In genomic region chr1:15616704-15617172, GRCh38 we compare ENCODE assay signal across 8 cellular contexts. TPM values are rescaled to one million over a fixed set of nuclear protein-coding genes. Genes with fewer than 3 reads are reported as not detected.
A peak's percentile ranks its signal among the peaks of the same experiment; 100 is the strongest.
DNase-seq lines count a peak whose midpoint lies in the region; ATAC-seq and TF ChIP-seq lines count a peak whose summit lies in the region.

No MANE protein-coding gene starts in this region.

- no peak for TF ChIP-seq CTCF in DOHH2 (IDR thresholded peaks at IDR 0.05; ENCODE audit: low read depth, low read length, poor library complexity, severe bottlenecking)
- no peak for TF ChIP-seq CTCF in RWPE1 (conservative IDR thresholded peaks at IDR 0.05; ENCODE audit: low read depth)

- H3F3A ChIP-seq in DOHH2 (ENCODE audit: control insufficient read depth, insufficient read depth), result peaks cover 9% of the 10 kb centered on the region

- no peaks in the 10 kb centered on the region for H3K9me3 ChIP-seq in DOHH2 (ENCODE audit: control insufficient read depth, insufficient read depth, low read length)
- H3K9me3 ChIP-seq in endocrine pancreas (ENCODE audit: control insufficient read depth, low read length), result no peaks in the 10 kb centered on the region

- H3K4me1 ChIP-seq in DOHH2 (ENCODE audit: control insufficient read depth, low read length), result peaks cover 33% of the 10 kb centered on the region
- peaks cover 19% of the 10 kb centered on the region for H3K4me1 ChIP-seq in endocrine pancreas (ENCODE audit: control insufficient read depth, insufficient read depth, low read length)

- no peaks in the 10 kb centered on the region for H3K9me3 Mint-ChIP-seq in naive thymus-derived CD8-positive, alpha-beta T cell

- peak overlapping the region; percentile 68 for H3K9ac ChIP-seq in endocrine pancreas (ENCODE audit: control insufficient read depth, insufficient read depth, low read length)

- no peaks in the 10 kb centered on the region for H3K27me3 Mint-ChIP-seq in naive thymus-derived CD8-positive, alpha-beta T cell

- no peaks in the 10 kb centered on the region for H3K9me2 ChIP-seq in DOHH2 (replicated peaks; ENCODE audit: control insufficient read depth, low read length)

- H3K27ac ChIP-seq in DOHH2 (ENCODE audit: low read depth, low read length) (peak overlapping the region; percentile 21), RWPE1 (peak overlapping the region; percentile 96)

- H3K36me3 ChIP-seq in DOHH2 (ENCODE audit: control insufficient read depth, low read length) (peaks cover 36% of the 10 kb centered on the region), H7 (replicated peaks; ENCODE audit: control insufficient read depth, insufficient read depth, low read length) (no peaks in the 10 kb centered on the region), endocrine pancreas (ENCODE audit: control insufficient read depth, insufficient read depth, low read length) (no peaks in the 10 kb centered on the region)

- H3K4me3 ChIP-seq in DOHH2 (ENCODE audit: low read length) (peak overlapping the region; percentile 98), H7 (ENCODE audit: insufficient read depth, low read depth, low read length) (peak overlapping the region; percentile 33), endocrine pancreas (ENCODE audit: control insufficient read depth, insufficient read depth, low read length) (peak overlapping the region; percentile 79)

- peak; percentile 6 to 8 for ATAC-seq in naive thymus-derived CD8-positive, alpha-beta T cell
- no peak for ATAC-seq in HG02973 (IDR thresholded peaks at IDR 0.05; ENCODE audit: unreplicated experiment)

- H3K4me3 Mint-ChIP-seq in naive thymus-derived CD8-positive, alpha-beta T cell, result peak overlapping the region; percentile 85 to 96 (median 92)

- peaks cover 45% of the 10 kb centered on the region for H3K79me2 ChIP-seq in DOHH2 (ENCODE audit: control insufficient read depth, low read length)

- DNase-seq in H7 (peak; percentile 44), RWPE1 (ENCODE audit: low spot score) (no peak), OCI-M1 (lab: John Stamatoyannopoulos, UW) (no peak), activated gamma-delta T cell (lab: John Stamatoyannopoulos, UW) (no peak)
- DNase-seq in naive thymus-derived CD8-positive, alpha-beta T cell, result no peak

- H3K27me3 ChIP-seq in DOHH2 (ENCODE audit: control insufficient read depth, low read length), result no peaks in the 10 kb centered on the region; the same call in 1 of the 2 replicates
- H3K27me3 ChIP-seq in H7 (ENCODE audit: control insufficient read depth, insufficient read depth, low read length), result no peaks in the 10 kb centered on the region
- no peaks in the 10 kb centered on the region for H3K27me3 ChIP-seq in endocrine pancreas (ENCODE audit: control insufficient read depth, insufficient read depth, low read length)

- H4K20me1 ChIP-seq in DOHH2 (ENCODE audit: control insufficient read depth, insufficient read depth, low read depth, low read length), result peaks cover 14% of the 10 kb centered on the region

- peak overlapping the region; percentile 61 for H3K4me2 ChIP-seq in DOHH2 (ENCODE audit: low read length)

- peaks cover 19 to 46% (median 40%) of the 10 kb centered on the region in 4 donors for H3K4me1 Mint-ChIP-seq in naive thymus-derived CD8-positive, alpha-beta T cell

- H3K27ac Mint-ChIP-seq in naive thymus-derived CD8-positive, alpha-beta T cell, result peak overlapping the region; percentile 84 to 97 (median 95)

- POLR2A ChIA-PET in RWPE1 (lab: Yijun Ruan, JAX; ENCODE audit: low non-redundant PET), result interaction anchor here (0.7 to 4.2 kb wide), 2 partner anchors 14 to 21 kb away, joined by 5 to 14 read pairs; no protein-coding TSS in a partner anchor
- POLR2A ChIA-PET in naive thymus-derived CD8-positive, alpha-beta T cell (lab: Charles Lee), result interaction anchor here (0.6 to 4.8 kb wide), 3 partner anchors 14 to 40 kb away, joined by 3 to 37 read pairs (median 23); no protein-coding TSS in a partner anchor

- H3K36me3 Mint-ChIP-seq in naive thymus-derived CD8-positive, alpha-beta T cell, result peaks cover 0 to 4% (median 0%) of the 10 kb centered on the region in 3 donors

- CTCF ChIA-PET in RWPE1 (lab: Yijun Ruan, JAX), result no interaction called here

RNA-seq across cellular contexts. Expression of gene DDI2, which starts 0.5 kb away (rescaled TPM):
- total RNA-seq in H7 (2014; rRNA removed; shearing (Covaris generic)), result 19.4 and 19.7 TPM in 2 replicates
- total RNA-seq in naive thymus-derived CD8-positive, alpha-beta T cell, result 10 to 100 TPM; 40.7 to 47.1 TPM
- 1 to 10 TPM; 4.5 to 6.1 (median 5.0) TPM for polyA plus RNA-seq in naive thymus-derived CD8-positive, alpha-beta T cell

RNA-seq across cellular contexts. Expression of gene AGMAT, which starts 31.9 kb away (rescaled TPM):
- 6.9 and 7.8 TPM in 2 replicates for total RNA-seq in H7 (2014; rRNA removed; shearing (Covaris generic))
- total RNA-seq in naive thymus-derived CD8-positive, alpha-beta T cell, result 10 to 100 TPM; 11.0 to 11.3 TPM
- 10 to 100 TPM in 2 of 3 donors, 1 to 10 TPM in 1; 9.0 to 15.5 (median 14.4) TPM for polyA plus RNA-seq in naive thymus-derived CD8-positive, alpha-beta T cell

Comparison
In these comparisons a context has a peak if more than half of its experiments do, and no peak if none do; other contexts are left out.
1. H3K4me3 ChIP-seq: peak in every context shown above with its lines; median percentile 98 in DOHH2; 79 in endocrine pancreas; 33 in H7.